In genomic region chr2:112314856-112315255, GRCh38 we compare ENCODE assay signal across 15 cellular contexts.
"Had no signal": no experiment of that assay in that cellular context is flagged by ENCODE, and none has a peak within 500 bp of the region (broad histone marks: within the 10 kb centered on the region; RNA-seq: fewer than 3 reads in every experiment).

No MANE protein-coding gene starts in this region.

- H3K4me3 ChIP-seq: esophagus muscularis mucosa, thyroid gland had no signal

- DNase-seq: activated CD4-positive, alpha-beta T cell treated with anti-CD3 and anti-CD28 coated beads, Interleukin-2, amount 10 ng/mL, durations not matched to agents 7 days and 5 days; activated CD4-positive, CD25-positive, alpha-beta regulatory T cell; activated CD8-positive, alpha-beta memory T cell treated with anti-CD3 and anti-CD28 coated beads for 24 hours; activated gamma-delta T cell treated with Interleukin-2 at 50 U/mL for 16 hours; cortex of kidney; effector CD4-positive, alpha-beta T cell; head of caudate nucleus; immature natural killer cell; left colon; mammary epithelial cell; naive B cell; thyroid gland had no signal

- H3K4me1 ChIP-seq: thyroid gland had no signal

- FAIRE-seq: frontal cortex had no signal

- ATAC-seq: left colon; stimulated activated memory B cell treated with anti-CD40 and anti-IgM and Interleukin-4, amounts not matched to agents 10 μg/mL and 1 μg/mL and 100 μg/mL, for 72 hours had no signal

- H3K27ac ChIP-seq: esophagus muscularis mucosa, thyroid gland had no signal

- H3K27me3 ChIP-seq: esophagus muscularis mucosa, thyroid gland had no signal

- H3K9me3 ChIP-seq: esophagus muscularis mucosa, thyroid gland had no signal
